13 cellular contexts compared by ENCODE assay signal in the genomic region with DNA sequence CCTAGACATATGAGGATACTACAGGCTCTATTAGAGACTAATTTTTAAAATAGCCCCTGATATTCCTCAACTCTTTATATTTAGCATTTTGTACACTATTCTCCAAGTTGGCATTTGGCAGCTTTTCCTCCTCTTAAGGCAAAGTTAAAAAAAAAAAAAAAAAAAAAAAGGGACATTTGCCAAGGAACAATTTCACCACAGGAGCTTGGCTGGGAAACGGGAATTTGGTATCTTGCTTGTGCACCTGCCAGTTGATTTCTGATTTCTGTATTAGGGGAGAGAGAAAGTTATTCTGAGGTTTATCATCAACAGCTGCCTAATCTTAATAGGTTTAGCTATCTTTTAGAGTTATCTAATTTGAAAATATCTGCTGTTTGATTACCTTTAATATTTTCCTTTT.
A peak's percentile ranks its signal among the peaks of the same experiment; 100 is the strongest.
DNase-seq lines count a peak whose midpoint lies in the region; ATAC-seq and TF ChIP-seq lines count a peak whose summit lies in the region.
"Had no signal": no experiment of that assay in that cellular context is flagged by ENCODE, and none has a peak within 500 bp of the region (broad histone marks: within the 10 kb centered on the region; RNA-seq: fewer than 3 reads in every experiment).

No MANE protein-coding gene starts in this region.

- H3K36me3 Mint-ChIP-seq in neural progenitor cell: no peaks in the 10 kb centered on the region

- peaks cover 2% of the 10 kb centered on the region for H3K9me3 Mint-ChIP-seq in neural progenitor cell

- no peaks in the 10 kb centered on the region for H3F3A ChIP-seq in neural progenitor cell (ENCODE audit: low read depth)

- H3K4me3 ChIP-seq in BLaER1 treated with 17β-estradiol and CSF1 and Interleukin-3, amounts not matched to agents 10 nM and 100 nM: no peak overlapping the region
- H3K4me3 ChIP-seq in adrenal gland: no peak overlapping the region
- no peak overlapping the region for H3K4me3 ChIP-seq in neural progenitor cell
- H3K4me3 ChIP-seq in effector memory CD4-positive, alpha-beta T cell (ENCODE audit: insufficient read depth, low read depth, low read length, poor library complexity, severe bottlenecking): no peak overlapping the region
- H3K4me3 ChIP-seq: colonic mucosa, skin epidermis, tibial nerve had no signal

- H3K79me2 ChIP-seq in neural progenitor cell (ENCODE audit: low read depth): no peaks in the 10 kb centered on the region

- H3K4me1 Mint-ChIP-seq in neural progenitor cell: peaks cover 2% of the 10 kb centered on the region

- peak overlapping the region; percentile 88 for H2AFZ ChIP-seq in neural progenitor cell (replicated peaks)

- no peaks in the 10 kb centered on the region for H4K20me1 ChIP-seq in BLaER1 treated with 17β-estradiol and CSF1 and Interleukin-3, amounts not matched to agents 10 nM and 100 nM
- no peaks in the 10 kb centered on the region for H4K20me1 ChIP-seq in neural progenitor cell (ENCODE audit: low read depth)

- 0 out of 22 replicates have a peak overlapping the region, but pooled peaks of 1 of the 11 experiments have one; percentile 9 for H3K9ac ChIP-seq in BLaER1 treated with 17β-estradiol and CSF1 and Interleukin-3, amounts not matched to agents 10 nM and 100 nM
- H3K9ac ChIP-seq in neural progenitor cell: no peak overlapping the region

- 16 to 40% (median 27%) methylated on average over 1 of the region's 1 CpG for WGBS in adrenal gland, 4 donors

- peak overlapping the region in 2 of 11 experiments; percentile 81 to 85; a peak in 1 of 22 replicates for H3K27ac ChIP-seq in BLaER1 treated with 17β-estradiol and CSF1 and Interleukin-3, amounts not matched to agents 10 nM and 100 nM
- H3K27ac ChIP-seq in adrenal gland (peak overlapping the region in 3 of 5 donors; percentile 18 to 56 (median 37)), neural progenitor cell (no peak overlapping the region)
- no peak overlapping the region for H3K27ac ChIP-seq in effector memory CD4-positive, alpha-beta T cell (ENCODE audit: insufficient read depth, low read length, poor library complexity, severe bottlenecking)
- H3K27ac ChIP-seq: colonic mucosa, neutrophil had no signal

- H3K27me3 ChIP-seq in BLaER1 treated with 17β-estradiol and CSF1 and Interleukin-3, amounts not matched to agents 10 nM and 100 nM: no peaks in the 10 kb centered on the region
- H3K27me3 ChIP-seq in adrenal gland (no peaks in the 10 kb centered on the region), neural progenitor cell (no peaks in the 10 kb centered on the region)
- no peaks in the 10 kb centered on the region for H3K27me3 ChIP-seq in effector memory CD4-positive, alpha-beta T cell (replicated peaks; ENCODE audit: control insufficient read depth, insufficient read depth, low read length, poor library complexity, severe bottlenecking)
- H3K27me3 ChIP-seq: colonic mucosa, tibial nerve had no signal

- H3K9me3 ChIP-seq in BLaER1 treated with 17β-estradiol and CSF1 and Interleukin-3, amounts not matched to agents 10 nM and 100 nM (replicated peaks in 1 of 11): peaks cover 0 to 7% (median 0%) of the 10 kb centered on the region in 11 experiments; a peak in 2 of 22 replicates
- H3K9me3 ChIP-seq in adrenal gland (replicated peaks in 1 of 3) (no peaks in the 10 kb centered on the region), neural progenitor cell (ENCODE audit: low read depth) (no peaks in the 10 kb centered on the region)
- no peaks in the 10 kb centered on the region for H3K9me3 ChIP-seq in effector memory CD4-positive, alpha-beta T cell (ENCODE audit: control insufficient read depth, low read length)
- H3K9me3 ChIP-seq: colonic mucosa, neutrophil, tibial nerve had no signal

- TF ChIP-seq POLR2A in adrenal gland (IDR thresholded peaks at IDR 0.05): no peak

- H3K36me3 ChIP-seq in BLaER1 treated with 17β-estradiol and CSF1 and Interleukin-3, amounts not matched to agents 10 nM and 100 nM: no peaks in the 10 kb centered on the region
- no peaks in the 10 kb centered on the region for H3K36me3 ChIP-seq in adrenal gland (replicated peaks in 1 of 2)
- no peaks in the 10 kb centered on the region for H3K36me3 ChIP-seq in neural progenitor cell
- no peaks in the 10 kb centered on the region for H3K36me3 ChIP-seq in effector memory CD4-positive, alpha-beta T cell (ENCODE audit: control insufficient read depth, insufficient read depth, low read length)
- H3K36me3 ChIP-seq: colonic mucosa, neutrophil, tibial nerve had no signal

- DNase-seq in LHCN-M2 (ENCODE audit: low read depth): peak; percentile 58
- DNase-seq in adrenal gland: peak in 1 of 7 donors; percentile 25
- DNase-seq in neural progenitor cell (ENCODE audit: low spot score): no peak
- no peak for DNase-seq in effector memory CD4-positive, alpha-beta T cell
- no peak for DNase-seq in NCI-H187 (lab: John Stamatoyannopoulos, UW)
- DNase-seq: activated CD4-positive, alpha-beta T cell treated with anti-CD3 and anti-CD28 coated beads for 48 hours; activated CD8-positive, alpha-beta memory T cell treated with anti-CD3 and anti-CD28 coated beads, Interleukin-2, amount 50 U/mL, for 48 hours; colonic mucosa had no signal

- peaks cover 2% of the 10 kb centered on the region for H3K27me3 Mint-ChIP-seq in neural progenitor cell (ENCODE audit: insufficient read depth, low read depth)

- H3K4me1 ChIP-seq in BLaER1 treated with 17β-estradiol and CSF1 and Interleukin-3, amounts not matched to agents 10 nM and 100 nM: peaks cover 34 to 75% (median 61%) of the 10 kb centered on the region in 10 experiments
- H3K4me1 ChIP-seq in adrenal gland (replicated peaks in 1 of 2): peaks cover 13 to 29% of the 10 kb centered on the region in 2 donors
- peaks cover 3% of the 10 kb centered on the region for H3K4me1 ChIP-seq in neural progenitor cell
- H3K4me1 ChIP-seq in effector memory CD4-positive, alpha-beta T cell (ENCODE audit: control insufficient read depth, insufficient read depth, low read length, poor library complexity, severe bottlenecking): peaks cover 4% of the 10 kb centered on the region
- H3K4me1 ChIP-seq: colonic mucosa had no signal

- no peak overlapping the region for H3K4me3 Mint-ChIP-seq in neural progenitor cell

- ATAC-seq in GM21515 (IDR thresholded peaks at IDR 0.05; ENCODE audit: unreplicated experiment): no peak

- peak overlapping the region in 9 of 11 experiments; percentile 3 to 84 (median 54); a peak in 8 of 22 replicates for H3K4me2 ChIP-seq in BLaER1 treated with 17β-estradiol and CSF1 and Interleukin-3, amounts not matched to agents 10 nM and 100 nM
- H3K4me2 ChIP-seq in neural progenitor cell: no peak overlapping the region

- intact Hi-C loops in adrenal gland (cut with DNase I): loop anchor here in 1 of 2 donors (5.0 kb wide), 2 partner anchors 61 to 586 kb away; no protein-coding TSS in a partner anchor

- no peak for TF ChIP-seq CTCF in adrenal gland (IDR thresholded peaks at IDR 0.05)
- no peak for TF ChIP-seq CTCF in neural progenitor cell (IDR thresholded peaks at IDR 0.05)

- H3K27ac Mint-ChIP-seq in neural progenitor cell: no peak overlapping the region

Comparison
In these comparisons a context has a peak if more than half of its experiments do, and no peak if none do; other contexts are left out.
1. H3K27ac ChIP-seq: peak in adrenal gland (3 of 5); none in neural progenitor cell (single experiment) and effector memory CD4-positive, alpha-beta T cell (single experiment).